ENCODE assay signal across 9 cellular contexts in the genomic region with DNA sequence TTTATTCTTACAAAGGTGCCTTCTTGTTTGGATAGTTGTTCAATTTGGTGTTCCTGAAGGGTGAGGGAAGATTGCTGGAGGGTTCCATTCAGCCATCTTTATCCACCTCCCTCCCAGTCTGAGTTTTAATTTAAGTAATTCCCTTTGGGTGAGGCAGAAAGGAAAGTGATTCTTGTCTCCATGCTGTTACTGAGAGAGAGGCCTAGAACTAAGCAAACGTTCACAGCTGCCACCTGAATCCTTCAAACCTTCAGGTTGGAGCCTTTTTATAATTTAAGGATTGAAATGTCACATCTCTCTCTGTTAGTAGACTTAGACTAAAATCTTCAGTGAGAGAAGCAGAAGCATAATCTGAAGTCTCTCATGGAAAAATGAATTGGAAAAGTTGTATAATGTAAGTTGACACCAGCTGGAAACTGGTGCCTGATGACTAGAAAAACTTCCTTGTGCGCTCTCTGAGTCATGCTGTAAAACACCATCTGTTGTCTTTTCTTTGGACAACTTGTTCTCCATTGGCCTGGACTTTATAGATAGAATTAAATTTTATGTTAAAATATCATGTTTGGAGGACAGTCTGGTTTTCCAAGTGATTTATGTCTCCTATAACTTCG. TPM values are rescaled to one million over a fixed set of nuclear protein-coding genes. Genes with fewer than 3 reads are reported as not detected.
DNase-seq lines count a peak whose midpoint lies in the region; ATAC-seq and TF ChIP-seq lines count a peak whose summit lies in the region.
"Had no signal": no experiment of that assay in that cellular context is flagged by ENCODE, and none has a peak within 500 bp of the region (broad histone marks: within the 10 kb centered on the region; RNA-seq: fewer than 3 reads in every experiment).

No MANE protein-coding gene starts in this region.

- no peaks in the 10 kb centered on the region for H3K9me3 Mint-ChIP-seq in activated CD4-positive, alpha-beta T cell treated with anti-CD3 and anti-CD28 coated beads, Interleukin-2, amount 10 ng/mL, durations not matched to agents 24 days and 14 days
- H3K9me3 Mint-ChIP-seq: activated naive CD8-positive, alpha-beta T cell treated with anti-CD3 and anti-CD28 coated beads, Interleukin-2, amount 10 ng/mL, durations not matched to agents 7 days and 5 days had no signal

- H3K36me3 ChIP-seq in lower lobe of right lung: peaks cover 63% of the 10 kb centered on the region

- no peak overlapping the region for H3K4me3 ChIP-seq in lower lobe of right lung

- no peak overlapping the region for H3K27ac Mint-ChIP-seq in activated CD4-positive, alpha-beta T cell treated with anti-CD3 and anti-CD28 coated beads, Interleukin-2, amount 10 ng/mL, durations not matched to agents 24 days and 14 days
- H3K27ac Mint-ChIP-seq: activated naive CD8-positive, alpha-beta T cell treated with anti-CD3 and anti-CD28 coated beads, Interleukin-2, amount 10 ng/mL, durations not matched to agents 7 days and 5 days had no signal

- peak; percentile 14 for DNase-seq in NCI-H510A treated with DMSO at 0.1 percent for 48 hours (lab: John Stamatoyannopoulos, UW)
- DNase-seq in NCI-H510A (lab: John Stamatoyannopoulos, UW): no peak
- no peak for DNase-seq in lower lobe of right lung
- no peak for DNase-seq in stimulated activated CD4-positive, alpha-beta T cell treated with anti-CD3 and anti-CD28 coated beads, Interleukin-1b, Interleukin-23, amount 100 ng/mL, for 48 hours
- DNase-seq in activated CD4-positive, alpha-beta T cell treated with anti-CD3 and anti-CD28 coated beads, Interleukin-2, amount 10 ng/mL, durations not matched to agents 24 days and 14 days: no peak
- DNase-seq: activated naive CD8-positive, alpha-beta T cell treated with anti-CD3 and anti-CD28 coated beads, Interleukin-2, amount 10 ng/mL, durations not matched to agents 7 days and 5 days had no signal

- peaks cover 5% of the 10 kb centered on the region for H3K4me1 Mint-ChIP-seq in activated CD4-positive, alpha-beta T cell treated with anti-CD3 and anti-CD28 coated beads, Interleukin-2, amount 10 ng/mL, durations not matched to agents 24 days and 14 days

- peak overlapping the region; percentile 94 for H3K27ac ChIP-seq in cingulate gyrus (ENCODE audit: low read depth, low read length)
- peak overlapping the region; percentile 10 for H3K27ac ChIP-seq in lower lobe of right lung

- H3K27me3 ChIP-seq in lower lobe of right lung (ENCODE audit: low read depth): no peaks in the 10 kb centered on the region

- H3K4me1 ChIP-seq in lower lobe of right lung: peaks cover 6% of the 10 kb centered on the region

- intact Hi-C loops in lower lobe of right lung (cut with DNase I): no loop called here
- intact Hi-C loops in activated CD4-positive, alpha-beta T cell treated with anti-CD3 and anti-CD28 coated beads, Interleukin-2, amount 10 ng/mL, durations not matched to agents 24 days and 14 days (cut with micrococcal nuclease): no loop called here

- no peak overlapping the region for H3K4me3 Mint-ChIP-seq in activated CD4-positive, alpha-beta T cell treated with anti-CD3 and anti-CD28 coated beads, Interleukin-2, amount 10 ng/mL, durations not matched to agents 24 days and 14 days
- H3K4me3 Mint-ChIP-seq: activated naive CD8-positive, alpha-beta T cell treated with anti-CD3 and anti-CD28 coated beads, Interleukin-2, amount 10 ng/mL, durations not matched to agents 7 days and 5 days had no signal

- TF ChIP-seq CTCF in lower lobe of right lung (IDR thresholded peaks at IDR 0.05): no peak

- H3K36me3 Mint-ChIP-seq in activated CD4-positive, alpha-beta T cell treated with anti-CD3 and anti-CD28 coated beads, Interleukin-2, amount 10 ng/mL, durations not matched to agents 24 days and 14 days (ENCODE audit: low read depth): peaks cover 45% of the 10 kb centered on the region

- no peaks in the 10 kb centered on the region for H3K9me3 ChIP-seq in lower lobe of right lung

- H3K27me3 Mint-ChIP-seq in activated CD4-positive, alpha-beta T cell treated with anti-CD3 and anti-CD28 coated beads, Interleukin-2, amount 10 ng/mL, durations not matched to agents 24 days and 14 days: no peaks in the 10 kb centered on the region
- H3K27me3 Mint-ChIP-seq: activated naive CD8-positive, alpha-beta T cell treated with anti-CD3 and anti-CD28 coated beads, Interleukin-2, amount 10 ng/mL, durations not matched to agents 7 days and 5 days had no signal

- ATAC-seq in lower lobe of right lung (no peak), GM18520 (IDR thresholded peaks at IDR 0.05; ENCODE audit: unreplicated experiment) (no peak), GM18873 (IDR thresholded peaks at IDR 0.05; ENCODE audit: low FRiP score, unreplicated experiment) (no peak)

RNA-seq across cellular contexts. Expression of a gene that starts 14.6 kb away (rescaled TPM):
- total RNA-seq in lower lobe of right lung: 24.5 TPM
- 18.5 and 20.1 TPM in 2 replicates for total RNA-seq in activated CD4-positive, alpha-beta T cell treated with anti-CD3 and anti-CD28 coated beads, Interleukin-2, amount 10 ng/mL, durations not matched to agents 24 days and 14 days

RNA-seq across cellular contexts. Expression of a gene that starts 14.9 kb away (rescaled TPM):
- 66.5 TPM for total RNA-seq in lower lobe of right lung
- 26.5 and 29.1 TPM in 2 replicates for total RNA-seq in activated CD4-positive, alpha-beta T cell treated with anti-CD3 and anti-CD28 coated beads, Interleukin-2, amount 10 ng/mL, durations not matched to agents 24 days and 14 days
